In the genomic region with DNA sequence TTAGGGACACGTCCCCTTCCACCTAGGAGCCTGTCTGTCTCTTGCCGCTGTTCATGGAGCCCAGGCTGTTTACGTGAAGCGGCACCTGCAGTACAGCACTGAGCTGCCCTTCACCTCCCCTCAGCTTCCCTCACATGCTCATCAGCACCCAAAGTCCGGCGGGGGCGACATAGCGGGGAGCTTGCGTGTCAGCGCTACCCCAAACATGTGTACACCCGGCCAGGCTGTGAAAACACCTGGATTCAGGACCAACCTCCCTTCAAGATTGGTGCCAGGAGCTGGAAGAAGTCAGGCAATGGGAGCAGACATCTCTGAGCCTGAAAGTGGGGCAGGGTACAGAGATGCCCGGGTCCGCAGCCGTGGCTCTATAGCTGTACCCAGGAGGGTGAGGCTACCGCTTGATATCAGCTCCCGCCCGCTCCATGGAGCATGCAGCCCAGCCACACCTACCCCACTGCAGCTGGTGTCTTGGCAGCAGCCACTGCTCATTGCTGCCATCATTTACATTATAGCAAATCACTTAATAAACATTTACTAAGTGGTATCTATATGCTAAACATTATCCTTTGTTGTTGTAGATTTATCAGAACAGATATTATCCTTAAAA, we compare ENCODE assay signal across 1 cellular context.
TF ChIP-seq lines count a peak whose summit lies in the region.

No MANE protein-coding gene starts in this region.

TF ChIP-seq in HepG2, 621 proteins besides CTCF, POLR2A, EP300 and RAD21 (continued from another document):
- TF ChIP-seq, protein P1, sequence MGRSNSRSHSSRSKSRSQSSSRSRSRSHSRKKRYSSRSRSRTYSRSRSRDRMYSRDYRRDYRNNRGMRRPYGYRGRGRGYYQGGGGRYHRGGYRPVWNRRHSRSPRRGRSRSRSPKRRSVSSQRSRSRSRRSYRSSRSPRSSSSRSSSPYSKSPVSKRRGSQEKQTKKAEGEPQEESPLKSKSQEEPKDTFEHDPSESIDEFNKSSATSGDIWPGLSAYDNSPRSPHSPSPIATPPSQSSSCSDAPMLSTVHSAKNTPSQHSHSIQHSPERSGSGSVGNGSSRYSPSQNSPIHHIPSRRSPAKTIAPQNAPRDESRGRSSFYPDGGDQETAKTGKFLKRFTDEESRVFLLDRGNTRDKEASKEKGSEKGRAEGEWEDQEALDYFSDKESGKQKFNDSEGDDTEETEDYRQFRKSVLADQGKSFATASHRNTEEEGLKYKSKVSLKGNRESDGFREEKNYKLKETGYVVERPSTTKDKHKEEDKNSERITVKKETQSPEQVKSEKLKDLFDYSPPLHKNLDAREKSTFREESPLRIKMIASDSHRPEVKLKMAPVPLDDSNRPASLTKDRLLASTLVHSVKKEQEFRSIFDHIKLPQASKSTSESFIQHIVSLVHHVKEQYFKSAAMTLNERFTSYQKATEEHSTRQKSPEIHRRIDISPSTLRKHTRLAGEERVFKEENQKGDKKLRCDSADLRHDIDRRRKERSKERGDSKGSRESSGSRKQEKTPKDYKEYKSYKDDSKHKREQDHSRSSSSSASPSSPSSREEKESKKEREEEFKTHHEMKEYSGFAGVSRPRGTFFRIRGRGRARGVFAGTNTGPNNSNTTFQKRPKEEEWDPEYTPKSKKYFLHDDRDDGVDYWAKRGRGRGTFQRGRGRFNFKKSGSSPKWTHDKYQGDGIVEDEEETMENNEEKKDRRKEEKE (IDR thresholded peaks at IDR 0.05): no peak
- TF ChIP-seq NFKB2 (CRISPR knock-in tag; IDR thresholded peaks at IDR 0.05; ENCODE audit: borderline replicate concordance) (no peak), ZNF432 (CRISPR knock-in tag; IDR thresholded peaks at IDR 0.05; ENCODE audit: borderline replicate concordance) (no peak), ISL2 (CRISPR knock-in tag; IDR thresholded peaks at IDR 0.05) (no peak), NR3C1 (CRISPR knock-in tag; IDR thresholded peaks at IDR 0.05) (no peak), RARG (CRISPR knock-in tag; IDR thresholded peaks at IDR 0.05; ENCODE audit: low read depth) (no peak), KLF16 (CRISPR knock-in tag; IDR thresholded peaks at IDR 0.05) (no peak)
